Comparison of ENCODE assay signal across 16 cellular contexts in the genomic region with DNA sequence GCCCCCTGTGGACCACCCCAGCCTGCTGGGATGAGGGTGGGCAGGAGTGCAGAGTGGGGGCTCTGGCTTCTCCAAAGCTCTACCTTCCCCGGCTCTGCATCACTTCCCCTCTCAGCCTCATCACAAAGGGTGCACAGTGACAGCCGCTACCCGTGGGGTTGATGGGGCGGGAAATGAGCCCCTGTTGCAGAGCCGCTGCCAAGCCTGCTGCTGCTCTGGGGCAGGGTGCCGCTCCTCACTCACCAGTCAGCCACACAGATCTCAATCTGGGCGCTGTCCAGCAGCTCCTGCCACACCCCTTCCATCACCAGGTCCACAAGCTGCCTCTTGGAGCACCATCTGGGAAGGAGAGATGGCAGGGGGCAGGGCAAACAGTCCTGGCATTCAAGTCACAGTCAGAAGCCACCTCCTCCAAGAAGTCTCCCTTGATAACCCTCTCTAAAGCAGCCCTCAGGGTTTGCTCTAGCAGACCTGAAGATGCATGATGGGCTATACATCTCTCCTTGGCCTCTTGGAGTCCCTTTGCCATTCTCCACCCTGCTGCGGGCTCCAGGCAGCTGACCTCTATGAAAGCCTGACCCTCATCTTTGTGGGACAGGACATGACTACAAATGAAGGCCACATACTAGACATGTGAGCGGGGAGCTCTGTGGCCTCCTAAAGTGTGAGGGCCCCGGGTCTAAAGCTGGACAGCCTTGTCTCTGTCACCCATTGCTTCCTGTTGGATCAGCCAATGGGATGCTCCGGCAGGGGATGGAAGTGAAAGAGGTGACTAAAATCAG. TPM values are rescaled to one million over a fixed set of nuclear protein-coding genes. Genes with fewer than 3 reads are reported as not detected.
DNase-seq lines count a peak whose midpoint lies in the region; ATAC-seq and TF ChIP-seq lines count a peak whose summit lies in the region.
"Had no signal": no experiment of that assay in that cellular context is flagged by ENCODE, and none has a peak within 500 bp of the region (broad histone marks: within the 10 kb centered on the region; RNA-seq: fewer than 3 reads in every experiment).

No MANE protein-coding gene starts in this region.

- H3K9me2 ChIP-seq in SK-N-SH (no peaks in the 10 kb centered on the region), HCT116 (ENCODE audit: insufficient read depth) (no peaks in the 10 kb centered on the region)

- peaks cover 16% of the 10 kb centered on the region for H3K4me1 Mint-ChIP-seq in nephron progenitor cell

- H2AFZ ChIP-seq in SK-N-SH (ENCODE audit: low read depth) (no peak overlapping the region), HCT116 (ENCODE audit: low read depth, low read length, poor library complexity, severe bottlenecking) (no peak overlapping the region)

- H3K36me3 ChIP-seq in SK-N-SH (replicated peaks in 1 of 2; ENCODE audit: control insufficient read depth in 1 of 2, insufficient read depth in 2 of 2, low read length in 1 of 2) = peaks cover 5 to 15% of the 10 kb centered on the region in 2 experiments
- no peaks in the 10 kb centered on the region for H3K36me3 ChIP-seq in HCT116 (ENCODE audit: control insufficient read depth in 1 of 2, insufficient read depth in 2 of 2, low read length in 2 of 2)
- H3K36me3 ChIP-seq in stomach = peaks cover 0 to 39% (median 17%) of the 10 kb centered on the region in 4 donors

- DNase-seq in SK-N-SH (no peak), HCT116 (ENCODE audit: low read depth, low spot score) (no peak), RWPE1 (ENCODE audit: low spot score) (no peak), nephron progenitor cell (no peak), DMS114 treated with DMSO at 0.1 percent for 48 hours (lab: John Stamatoyannopoulos, UW; ENCODE audit: unreplicated experiment) (no peak), stomach (no peak)
- DNase-seq: CD4-positive, alpha-beta memory T cell; GDM1; GOT3; Kasumi-1; NCI-H187 had no signal

- H3K9ac ChIP-seq in SK-N-SH = no peak overlapping the region
- no peak overlapping the region for H3K9ac ChIP-seq in HCT116 (ENCODE audit: low read length)

- TF ChIP-seq EP300 in SK-N-SH (IDR thresholded peaks at IDR 0.05; ENCODE audit: borderline replicate concordance in 1 of 2, low read depth in 1 of 2, low read length in 1 of 2) (no peak), stomach (IDR thresholded peaks at IDR 0.05) (no peak)

- POLR2A ChIA-PET in SK-N-SH (lab: Yijun Ruan, JAX) (no interaction called here), HCT116 (lab: Charles Lee) (no interaction called here), RWPE1 (lab: Yijun Ruan, JAX; ENCODE audit: low non-redundant PET) (interaction anchor here (0.5 kb wide), 1 partner anchor 216 kb away, joined by 4 read pairs; no protein-coding TSS in a partner anchor)

- no peak for TF ChIP-seq POLR2A in HCT116 (IDR thresholded peaks at IDR 0.05; ENCODE audit: borderline replicate concordance, extremely low read depth, insufficient read depth, insufficient read length)
- TF ChIP-seq POLR2A in stomach (IDR thresholded peaks at IDR 0.05) = no peak

- no peaks in the 10 kb centered on the region for H4K20me1 ChIP-seq in SK-N-SH (ENCODE audit: insufficient read depth)
- H4K20me1 ChIP-seq in HCT116 (ENCODE audit: insufficient read depth) = no peaks in the 10 kb centered on the region

- no peak for ATAC-seq in SK-N-SH treated with all-trans-retinoic acid at 6 μM for 48 hours
- no peak for ATAC-seq in HCT116
- ATAC-seq in HG03571 (IDR thresholded peaks at IDR 0.05; ENCODE audit: unreplicated experiment) = no peak

- H3K27me3 ChIP-seq in SK-N-SH (ENCODE audit: insufficient read depth) (no peaks in the 10 kb centered on the region), HCT116 (ENCODE audit: insufficient read depth, low read length) (no peaks in the 10 kb centered on the region), stomach (peaks cover 0 to 12% (median 7%) of the 10 kb centered on the region in 3 donors)

- no peak overlapping the region for H3K4me3 Mint-ChIP-seq in nephron progenitor cell
- H3K4me3 Mint-ChIP-seq: CD4-positive, alpha-beta memory T cell had no signal

- RAD21 ChIA-PET in HCT116 (lab: Charles Lee; ENCODE audit: low non-redundant PET in 1 of 2, low total read pairs in 2 of 2, uncharacterized antibody in 2 of 2, unreplicated experiment in 2 of 2) = no interaction called here

- H3K4me2 ChIP-seq in SK-N-SH = no peak overlapping the region
- no peak overlapping the region for H3K4me2 ChIP-seq in HCT116 (ENCODE audit: low read length)

- no peaks in the 10 kb centered on the region for H3K9me3 ChIP-seq in SK-N-SH
- no peaks in the 10 kb centered on the region for H3K9me3 ChIP-seq in HCT116 (ENCODE audit: control insufficient read depth in 1 of 2, insufficient read depth in 1 of 2, low read depth in 1 of 2, low read length in 2 of 2)
- H3K9me3 ChIP-seq in stomach = no peaks in the 10 kb centered on the region

- H3K9me3 Mint-ChIP-seq in nephron progenitor cell = peaks cover 4% of the 10 kb centered on the region
- H3K9me3 Mint-ChIP-seq: CD4-positive, alpha-beta memory T cell had no signal

- H3K36me3 Mint-ChIP-seq in nephron progenitor cell (ENCODE audit: low read depth) = peaks cover 56% of the 10 kb centered on the region
- H3K36me3 Mint-ChIP-seq: CD4-positive, alpha-beta memory T cell had no signal

- H3K4me1 ChIP-seq in SK-N-SH (ENCODE audit: control insufficient read depth in 1 of 2, insufficient read depth in 2 of 2, low read depth in 1 of 2, low read length in 1 of 2) = peaks cover 0 to 4% of the 10 kb centered on the region in 2 experiments; a peak in 1 of 4 replicates
- no peaks in the 10 kb centered on the region for H3K4me1 ChIP-seq in HCT116 (ENCODE audit: control insufficient read depth in 1 of 2, insufficient read depth in 2 of 2, low read length in 2 of 2)
- H3K4me1 ChIP-seq in stomach = peaks cover 8 to 15% (median 15%) of the 10 kb centered on the region in 4 donors

- H3K27me3 Mint-ChIP-seq in nephron progenitor cell (ENCODE audit: low read depth, poor library complexity) = no peaks in the 10 kb centered on the region

- CTCF ChIA-PET in SK-N-SH (lab: Yijun Ruan, JAX) (interaction anchor here (1.3 to 1.7 kb wide), 2 partner anchors 16 to 17 kb away, joined by 3 read pairs; no protein-coding TSS in a partner anchor), HCT116 (lab: Charles Lee) (no interaction called here), RWPE1 (lab: Yijun Ruan, JAX) (interaction anchor here (0.6 to 0.7 kb wide), 2 partner anchors 198 to 327 kb away, joined by 3 read pairs; a partner anchor contains a TSS)

- TF ChIP-seq RAD21 in SK-N-SH (IDR thresholded peaks at IDR 0.05; ENCODE audit: low read length) (no peak), HCT116 (IDR thresholded peaks at IDR 0.05; ENCODE audit: low read depth) (no peak)

- intact Hi-C loops in HCT116 (cut with micrococcal nuclease) (no loop called here), stomach (cut with DNase I; ENCODE audit: low total_unique reads) (no loop called here)

- no peak overlapping the region for H3K27ac ChIP-seq in SK-N-SH (ENCODE audit: low read depth in 2 of 2, low read length in 1 of 2)
- H3K27ac ChIP-seq in HCT116 (ENCODE audit: low read depth, low read length) = no peak overlapping the region
- peak overlapping the region; percentile 22; the same call in 1 of the 2 replicates for H3K27ac ChIP-seq in RWPE1
- H3K27ac ChIP-seq in stomach = no peak overlapping the region
- H3K27ac ChIP-seq: 22Rv1, SK-N-MC had no signal

- H3K79me2 ChIP-seq in SK-N-SH (ENCODE audit: insufficient read depth) = no peaks in the 10 kb centered on the region
- H3K79me2 ChIP-seq in HCT116 (ENCODE audit: insufficient read depth, low read length) = no peaks in the 10 kb centered on the region

- H3K4me3 ChIP-seq in SK-N-SH (ENCODE audit: low read depth in 2 of 2, low read length in 1 of 2) (no peak overlapping the region), HCT116 (replicated peaks in 1 of 2; ENCODE audit: low read depth in 1 of 2, low read length in 2 of 2) (no peak overlapping the region), stomach (no peak overlapping the region)
- H3K4me3 ChIP-seq: SK-N-MC had no signal

- no peak for TF ChIP-seq CTCF in SK-N-SH (IDR thresholded peaks at IDR 0.05)
- no peak for TF ChIP-seq CTCF in HCT116 (IDR thresholded peaks at IDR 0.05 in 2 of 3, conservative IDR thresholded peaks at IDR 0.05 in 1 of 3; ENCODE audit: borderline replicate concordance in 1 of 3, insufficient read depth in 1 of 3, low read depth in 2 of 3, low read length in 2 of 3)
- TF ChIP-seq CTCF in RWPE1 (conservative IDR thresholded peaks at IDR 0.05; ENCODE audit: low read depth) = no peak
- no peak for TF ChIP-seq CTCF in nephron progenitor cell (IDR thresholded peaks at IDR 0.05)
- TF ChIP-seq CTCF in stomach (IDR thresholded peaks at IDR 0.05) = no peak

- BruUV-seq in HCT116 (replicated peaks; lab: Mats Ljungman, UMichigan) = no TSS peak

- 100% methylated on average over 6 of the region's 11 CpGs for WGBS in SK-N-SH (ENCODE audit: low lambda C conversion rate)
- WGBS in stomach, 5 donors = 75 to 88% (median 87%) methylated on average over 10 to 11 of the region's 11 CpGs

- H3K27ac Mint-ChIP-seq in nephron progenitor cell = peak overlapping the region; percentile 63
- H3K27ac Mint-ChIP-seq: CD4-positive, alpha-beta memory T cell had no signal

- H3F3A ChIP-seq in SK-N-SH (replicated peaks; ENCODE audit: insufficient read depth) = peaks cover 6% of the 10 kb centered on the region

RNA-seq across cellular contexts. Expression of a gene that starts 15.7 kb away (rescaled TPM):
- polyA plus RNA-seq in SK-N-SH (2012; rRNA removed) (55.7 and 59.6 TPM in 2 replicates), stomach (10 to 100 TPM; 44.2 to 73.1 (median 55.3) TPM)
- polyA plus RNA-seq in SK-N-SH (2012; cell fraction: cytosol; rRNA removed) = 27.9 and 43.4 TPM in 2 replicates
- 30.4 and 35.2 TPM in 2 replicates for polyA plus RNA-seq in SK-N-SH (2012; cell fraction: nucleus; rRNA removed)
- total RNA-seq in HCT116 (2021; ENCODE audit: unreplicated experiment) (97.7 TPM), stomach (10 to 100 TPM in 3 of 5 donors, 1 to 10 TPM in 2; 3.8 to 47.5 (median 16.1) TPM)
- polyA plus RNA-seq in HCT116 (2012) = 63.4 and 69.8 TPM in 2 replicates

RNA-seq across cellular contexts. Expression of a gene that starts 15.9 kb away (rescaled TPM):
- polyA plus RNA-seq in SK-N-SH (2012; rRNA removed) (36.5 and 39.8 TPM in 2 replicates), stomach (10 to 100 TPM; 24.1 to 37.8 (median 31.4) TPM)
- polyA plus RNA-seq in SK-N-SH (2012; cell fraction: cytosol; rRNA removed) = 6.7 and 12.2 TPM in 2 replicates
- 209 and 249 TPM in 2 replicates for polyA plus RNA-seq in SK-N-SH (2012; cell fraction: nucleus; rRNA removed)
- total RNA-seq in HCT116 (2021; ENCODE audit: unreplicated experiment) (58.2 TPM), stomach (10 to 100 TPM in 2 of 5 donors, 1 to 10 TPM in 2, not detected in 1; 4.9 to 59.4 (median 18.2) TPM)
- polyA plus RNA-seq in HCT116 (2012) = 67.5 and 72.1 TPM in 2 replicates

RNA-seq across cellular contexts. Expression of a gene that starts 29.1 kb away (rescaled TPM):
- polyA plus RNA-seq in SK-N-SH (2012; rRNA removed) (30.8 and 40.7 TPM in 2 replicates), stomach (1 to 10 TPM; 4.7 to 7.9 (median 6.6) TPM)
- 19.8 and 26.3 TPM in 2 replicates for polyA plus RNA-seq in SK-N-SH (2012; cell fraction: cytosol; rRNA removed)
- 82.4 and 84.3 TPM in 2 replicates for polyA plus RNA-seq in SK-N-SH (2012; cell fraction: nucleus; rRNA removed)
- total RNA-seq in HCT116 (2021; ENCODE audit: unreplicated experiment) (18.5 TPM), stomach (10 to 100 TPM in 1 of 5 donors, 1 to 10 TPM in 3, not detected in 1; 1.8 to 19.1 (median 6.3) TPM)
- polyA plus RNA-seq in HCT116 (2012) = 10.9 and 11.3 TPM in 2 replicates
- total RNA-seq: CD4-positive, alpha-beta memory T cell had no signal
- polyA plus RNA-seq: CD4-positive, alpha-beta memory T cell had no signal

RNA-seq across cellular contexts. Expression of a gene that starts 34.4 kb away (rescaled TPM):
- polyA plus RNA-seq in SK-N-SH (2012; rRNA removed) (0.36 and 0.70 TPM in 2 replicates), stomach (1 to 10 TPM in 2 of 3 donors, under 1 TPM in 1; 0.68 to 1.2 (median 1.1) TPM)
- 0.12 and 0.15 TPM in 2 replicates for polyA plus RNA-seq in SK-N-SH (2012; cell fraction: cytosol; rRNA removed)
- polyA plus RNA-seq in SK-N-SH (2012; cell fraction: nucleus; rRNA removed) = 4.9 and 7.5 TPM in 2 replicates
- total RNA-seq in HCT116 (2021; ENCODE audit: unreplicated experiment) (1.2 TPM), stomach (1 to 10 TPM in 1 of 5 donors, not detected in 4; 3.9 TPM)
- polyA plus RNA-seq in HCT116 (2012) = 0.85 and 0.92 TPM in 2 replicates
- polyA plus RNA-seq: BJ; CD4-positive, alpha-beta memory T cell had no signal

RNA-seq across cellular contexts. Expression of a gene that starts 46.7 kb away (rescaled TPM):
- 29.6 and 31.8 TPM in 2 replicates for polyA plus RNA-seq in SK-N-SH (2012; rRNA removed)
- 17.5 and 22.5 TPM in 2 replicates for polyA plus RNA-seq in SK-N-SH (2012; cell fraction: cytosol; rRNA removed)
- polyA plus RNA-seq in SK-N-SH (2012; cell fraction: nucleus; rRNA removed) = 18.6 and 29.5 TPM in 2 replicates
- 51.2 TPM for total RNA-seq in HCT116 (2021; ENCODE audit: unreplicated experiment)
- 44.6 and 45.8 TPM in 2 replicates for polyA plus RNA-seq in HCT116 (2012)
- 10 to 100 TPM in 2 of 5 donors, 1 to 10 TPM in 2, not detected in 1; 5.4 to 93.3 (median 15.4) TPM for total RNA-seq in stomach
- 10 to 100 TPM; 29.6 to 46.3 (median 44.0) TPM for polyA plus RNA-seq in stomach
